1 cellular context compared by ENCODE assay signal in genomic region chr16:8859913-8860881, GRCh38.
TF ChIP-seq lines count a peak whose summit lies in the region.

No MANE protein-coding gene starts in this region.

TF ChIP-seq in HepG2, 621 proteins besides CTCF, POLR2A, EP300 and RAD21 (continued from another document and continues in another):
- TF ChIP-seq AKNA (CRISPR knock-in tag; IDR thresholded peaks at IDR 0.05; ENCODE audit: borderline replicate concordance) (0 out of 2 replicates have a peak, but pooled peaks have one; percentile 48), NFE2 (CRISPR knock-in tag; IDR thresholded peaks at IDR 0.05) (no peak), SMC3 (IDR thresholded peaks at IDR 0.05; ENCODE audit: low read length) (no peak), DMAP1 (CRISPR knock-in tag; IDR thresholded peaks at IDR 0.05) (no peak), ZNF816 (CRISPR knock-in tag; IDR thresholded peaks at IDR 0.05; ENCODE audit: borderline replicate concordance) (peak; percentile 82; the same call in 1 of the 2 replicates), ZBTB46 (CRISPR knock-in tag; IDR thresholded peaks at IDR 0.05; ENCODE audit: borderline replicate concordance) (no peak), ZNF432 (CRISPR knock-in tag; IDR thresholded peaks at IDR 0.05; ENCODE audit: borderline replicate concordance) (no peak), ZNF780A (CRISPR knock-in tag; IDR thresholded peaks at IDR 0.05) (no peak), SP2 (CRISPR knock-in tag; IDR thresholded peaks at IDR 0.05) (no peak), KAT8 (CRISPR knock-in tag; IDR thresholded peaks at IDR 0.05) (peak; percentile 85), ZNF501 (CRISPR knock-in tag; IDR thresholded peaks at IDR 0.05) (peak; percentile 93), ZBTB37 (CRISPR knock-in tag; IDR thresholded peaks at IDR 0.05) (no peak), ZC3H4 (CRISPR knock-in tag; IDR thresholded peaks at IDR 0.05; ENCODE audit: borderline replicate concordance) (0 out of 2 replicates have a peak, but pooled peaks have one; percentile 77), TEAD3 (CRISPR knock-in tag; optimal IDR thresholded peaks at IDR 0.05; ENCODE audit: borderline replicate concordance) (peak; percentile 100), ZNF788 (CRISPR knock-in tag; IDR thresholded peaks at IDR 0.05; ENCODE audit: borderline replicate concordance) (peak; percentile 91; the same call in 1 of the 2 replicates), JUND (CRISPR knock-in tag; IDR thresholded peaks at IDR 0.05) (no peak), ETV6 (CRISPR knock-in tag; conservative IDR thresholded peaks at IDR 0.05) (no peak), ATF4 (CRISPR knock-in tag; IDR thresholded peaks at IDR 0.05) (peak in 1 of 2 experiments; percentile 75; a peak in 2 of 4 replicates), AGO2 (optimal IDR thresholded peaks at IDR 0.05; ENCODE audit: low read depth, low read length) (peak; percentile 92), SCMH1 (CRISPR knock-in tag; IDR thresholded peaks at IDR 0.05; ENCODE audit: borderline replicate concordance) (no peak), YY1 (IDR thresholded peaks at IDR 0.05; ENCODE audit: insufficient read depth, insufficient replicate concordance, low read depth, low read length) (no peak), NCOA5 (CRISPR knock-in tag; IDR thresholded peaks at IDR 0.05) (peak; percentile 59; the same call in 1 of the 2 replicates), NBN (conservative IDR thresholded peaks at IDR 0.05) (no peak), RBAK (CRISPR knock-in tag; IDR thresholded peaks at IDR 0.05) (0 out of 2 replicates have a peak, but pooled peaks have one; percentile 49), ZNF160 (CRISPR knock-in tag; IDR thresholded peaks at IDR 0.05) (no peak), ZMAT3 (CRISPR knock-in tag; conservative IDR thresholded peaks at IDR 0.05) (no peak), ZFAT (CRISPR knock-in tag; conservative IDR thresholded peaks at IDR 0.05) (no peak), ZNF746 (CRISPR knock-in tag; IDR thresholded peaks at IDR 0.05) (peak; percentile 89), YEATS2 (CRISPR knock-in tag; IDR thresholded peaks at IDR 0.05; ENCODE audit: borderline replicate concordance) (peak; percentile 63; the same call in 1 of the 2 replicates), ARID5B (CRISPR knock-in tag; IDR thresholded peaks at IDR 0.05) (peak; percentile 94), CREB1 (IDR thresholded peaks at IDR 0.05) (no peak), CREB1 (CRISPR knock-in tag; IDR thresholded peaks at IDR 0.05) (no peak), ZNF737 (CRISPR knock-in tag; IDR thresholded peaks at IDR 0.05; ENCODE audit: borderline replicate concordance) (no peak), ZNF570 (CRISPR knock-in tag; IDR thresholded peaks at IDR 0.05; ENCODE audit: borderline replicate concordance) (no peak), KDM6A (CRISPR knock-in tag; IDR thresholded peaks at IDR 0.05; ENCODE audit: low read depth) (peak; percentile 57; the same call in 1 of the 2 replicates), ZNF224 (CRISPR knock-in tag; IDR thresholded peaks at IDR 0.05) (0 out of 2 replicates have a peak, but pooled peaks have one; percentile 83)
- TF ChIP-seq, protein P1, sequence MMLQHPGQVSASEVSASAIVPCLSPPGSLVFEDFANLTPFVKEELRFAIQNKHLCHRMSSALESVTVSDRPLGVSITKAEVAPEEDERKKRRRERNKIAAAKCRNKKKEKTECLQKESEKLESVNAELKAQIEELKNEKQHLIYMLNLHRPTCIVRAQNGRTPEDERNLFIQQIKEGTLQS (CRISPR knock-in tag; IDR thresholded peaks at IDR 0.05) = peak; percentile 78
- TF ChIP-seq, protein P2, sequence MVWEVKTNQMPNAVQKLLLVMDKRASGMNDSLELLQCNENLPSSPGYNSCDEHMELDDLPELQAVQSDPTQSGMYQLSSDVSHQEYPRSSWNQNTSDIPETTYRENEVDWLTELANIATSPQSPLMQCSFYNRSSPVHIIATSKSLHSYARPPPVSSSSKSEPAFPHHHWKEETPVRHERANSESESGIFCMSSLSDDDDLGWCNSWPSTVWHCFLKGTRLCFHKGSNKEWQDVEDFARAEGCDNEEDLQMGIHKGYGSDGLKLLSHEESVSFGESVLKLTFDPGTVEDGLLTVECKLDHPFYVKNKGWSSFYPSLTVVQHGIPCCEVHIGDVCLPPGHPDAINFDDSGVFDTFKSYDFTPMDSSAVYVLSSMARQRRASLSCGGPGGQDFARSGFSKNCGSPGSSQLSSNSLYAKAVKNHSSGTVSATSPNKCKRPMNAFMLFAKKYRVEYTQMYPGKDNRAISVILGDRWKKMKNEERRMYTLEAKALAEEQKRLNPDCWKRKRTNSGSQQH (CRISPR knock-in tag; IDR thresholded peaks at IDR 0.05; ENCODE audit: low read depth) = peak; percentile 91
- TF ChIP-seq, protein P3, sequence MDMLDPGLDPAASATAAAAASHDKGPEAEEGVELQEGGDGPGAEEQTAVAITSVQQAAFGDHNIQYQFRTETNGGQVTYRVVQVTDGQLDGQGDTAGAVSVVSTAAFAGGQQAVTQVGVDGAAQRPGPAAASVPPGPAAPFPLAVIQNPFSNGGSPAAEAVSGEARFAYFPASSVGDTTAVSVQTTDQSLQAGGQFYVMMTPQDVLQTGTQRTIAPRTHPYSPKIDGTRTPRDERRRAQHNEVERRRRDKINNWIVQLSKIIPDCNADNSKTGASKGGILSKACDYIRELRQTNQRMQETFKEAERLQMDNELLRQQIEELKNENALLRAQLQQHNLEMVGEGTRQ (IDR thresholded peaks at IDR 0.05; ENCODE audit: low read depth, low read length) = no peak
- TF ChIP-seq, protein P3 (CRISPR knock-in tag; IDR thresholded peaks at IDR 0.05; ENCODE audit: borderline replicate concordance) = no peak
- TF ChIP-seq, protein P4, sequence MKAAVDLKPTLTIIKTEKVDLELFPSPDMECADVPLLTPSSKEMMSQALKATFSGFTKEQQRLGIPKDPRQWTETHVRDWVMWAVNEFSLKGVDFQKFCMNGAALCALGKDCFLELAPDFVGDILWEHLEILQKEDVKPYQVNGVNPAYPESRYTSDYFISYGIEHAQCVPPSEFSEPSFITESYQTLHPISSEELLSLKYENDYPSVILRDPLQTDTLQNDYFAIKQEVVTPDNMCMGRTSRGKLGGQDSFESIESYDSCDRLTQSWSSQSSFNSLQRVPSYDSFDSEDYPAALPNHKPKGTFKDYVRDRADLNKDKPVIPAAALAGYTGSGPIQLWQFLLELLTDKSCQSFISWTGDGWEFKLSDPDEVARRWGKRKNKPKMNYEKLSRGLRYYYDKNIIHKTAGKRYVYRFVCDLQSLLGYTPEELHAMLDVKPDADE (CRISPR knock-in tag; IDR thresholded peaks at IDR 0.05) = no peak
